Comparison of ENCODE assay signal across 17 cellular contexts in genomic region chr10:3526721-3527120, GRCh38.
DNase-seq lines count a peak whose midpoint lies in the region; ATAC-seq, FAIRE-seq and TF ChIP-seq lines count a peak whose summit lies in the region.
"Had no signal": no experiment of that assay in that cellular context is flagged by ENCODE, and none has a peak within 500 bp of the region (broad histone marks: within the 10 kb centered on the region; RNA-seq: fewer than 3 reads in every experiment).

No MANE protein-coding gene starts in this region.

- H3K36me3 ChIP-seq in small intestine (ENCODE audit: control insufficient read depth in 2 of 2, insufficient read depth in 2 of 2, low read length in 2 of 2) = no peaks in the 10 kb centered on the region
- H3K36me3 ChIP-seq: cardiac muscle cell had no signal

- H3K27me3 ChIP-seq in right cardiac atrium (ENCODE audit: control insufficient read depth, insufficient read depth) (no peaks in the 10 kb centered on the region), small intestine (ENCODE audit: control insufficient read depth in 2 of 2, insufficient read depth in 2 of 2, low read length in 2 of 2) (no peaks in the 10 kb centered on the region)
- H3K27me3 ChIP-seq: cardiac muscle cell had no signal

- TF ChIP-seq CTCF in HFFc6 (IDR thresholded peaks at IDR 0.05) = no peak

- no peak overlapping the region for H3K27ac ChIP-seq in right cardiac atrium (ENCODE audit: low read length)
- H3K27ac ChIP-seq in small intestine (ENCODE audit: low read depth in 1 of 2, low read length in 1 of 2) = no peak overlapping the region
- H3K27ac ChIP-seq: cardiac muscle cell had no signal

- 62% methylated on average over 5 of the region's 5 CpGs for WGBS in right cardiac atrium
- 66 to 92% (median 80%) methylated on average over 5 of the region's 5 CpGs for WGBS in small intestine, 3 donors

- DNase-seq in HFFc6 (peak; percentile 82), right cardiac atrium (no peak), stromal cell of bone marrow (ENCODE audit: low read depth) (peak; percentile 96), small intestine (no peak), SKM-1 treated with dmso at 0.1 percent for 144 hours (lab: John Stamatoyannopoulos, UW; ENCODE audit: unreplicated experiment) (no peak)
- DNase-seq in central memory CD8-positive, alpha-beta T cell (ENCODE audit: low spot score in 2 of 2) = no peak
- DNase-seq in activated CD8-positive, alpha-beta T cell treated with anti-CD3 and anti-CD28 coated beads, Interleukin-2, amount 10 ng/mL, durations not matched to agents 7 days and 5 days = no peak
- no peak for DNase-seq in stimulated activated CD4-positive, alpha-beta T cell treated with anti-CD3 and anti-CD28 coated beads, Interleukin-1b, Interleukin-23, amount 100 ng/mL, for 48 hours
- DNase-seq: activated CD8-positive, alpha-beta memory T cell treated with anti-CD3 and anti-CD28 coated beads, Interleukin-2, amount 50 U/mL, for 4 hours; DMS153; hippocampal formation; mucosa of descending colon; NCI-H187; OCI-M1; stimulated activated naive CD4-positive, alpha-beta T cell; T-helper 9 cell had no signal

- H3K4me3 Mint-ChIP-seq in HFFc6 = peak overlapping the region; percentile 77
- H3K4me3 Mint-ChIP-seq in central memory CD8-positive, alpha-beta T cell = no peak overlapping the region
- H3K4me3 Mint-ChIP-seq in activated CD8-positive, alpha-beta T cell treated with anti-CD3 and anti-CD28 coated beads, Interleukin-2, amount 10 ng/mL, durations not matched to agents 7 days and 5 days = no peak overlapping the region

- H3K9me3 Mint-ChIP-seq in HFFc6 = no peaks in the 10 kb centered on the region
- H3K9me3 Mint-ChIP-seq in central memory CD8-positive, alpha-beta T cell = no peaks in the 10 kb centered on the region
- no peaks in the 10 kb centered on the region for H3K9me3 Mint-ChIP-seq in activated CD8-positive, alpha-beta T cell treated with anti-CD3 and anti-CD28 coated beads, Interleukin-2, amount 10 ng/mL, durations not matched to agents 7 days and 5 days (ENCODE audit: insufficient read depth)

- CTCF ChIA-PET in activated CD8-positive, alpha-beta T cell treated with anti-CD3 and anti-CD28 coated beads, Interleukin-2, amount 10 ng/mL, durations not matched to agents 7 days and 5 days (lab: Charles Lee) = no interaction called here

- H3K27ac Mint-ChIP-seq in HFFc6 = peak overlapping the region; percentile 88
- H3K27ac Mint-ChIP-seq in central memory CD8-positive, alpha-beta T cell (ENCODE audit: low read depth) = peak overlapping the region; percentile 3
- no peak overlapping the region for H3K27ac Mint-ChIP-seq in activated CD8-positive, alpha-beta T cell treated with anti-CD3 and anti-CD28 coated beads, Interleukin-2, amount 10 ng/mL, durations not matched to agents 7 days and 5 days

- no peak for ATAC-seq in central memory CD8-positive, alpha-beta T cell (replicated peaks; ENCODE audit: extremely low read depth, poor library complexity, severe bottlenecking)
- ATAC-seq in right cardiac atrium = peak; percentile 59 to 61
- ATAC-seq in activated CD8-positive, alpha-beta T cell treated with anti-CD3 and anti-CD28 coated beads, Interleukin-2, amount 10 ng/mL, durations not matched to agents 7 days and 5 days = no peak
- ATAC-seq: mucosa of descending colon had no signal

- H3K27me3 Mint-ChIP-seq in HFFc6 (ENCODE audit: insufficient read depth) = no peaks in the 10 kb centered on the region; the same call in none of the 2 replicates
- peaks cover 36% of the 10 kb centered on the region for H3K27me3 Mint-ChIP-seq in central memory CD8-positive, alpha-beta T cell
- peaks cover 15% of the 10 kb centered on the region for H3K27me3 Mint-ChIP-seq in activated CD8-positive, alpha-beta T cell treated with anti-CD3 and anti-CD28 coated beads, Interleukin-2, amount 10 ng/mL, durations not matched to agents 7 days and 5 days (ENCODE audit: low read depth)

- no peaks in the 10 kb centered on the region for H3K9me3 ChIP-seq in right cardiac atrium (ENCODE audit: control insufficient read depth, low read length)
- no peaks in the 10 kb centered on the region for H3K9me3 ChIP-seq in small intestine (ENCODE audit: control insufficient read depth, low read depth)
- H3K9me3 ChIP-seq: mucosa of descending colon had no signal

- H3K4me1 ChIP-seq in right cardiac atrium (ENCODE audit: control insufficient read depth, insufficient read depth, low read length) (peaks cover 5% of the 10 kb centered on the region), small intestine (ENCODE audit: control insufficient read depth in 2 of 2, insufficient read depth in 1 of 2, low read depth in 1 of 2, low read length in 1 of 2) (peaks cover 2% of the 10 kb centered on the region in 2 donors)

- H3K36me3 Mint-ChIP-seq in HFFc6 (ENCODE audit: low read depth) = no peaks in the 10 kb centered on the region
- no peaks in the 10 kb centered on the region for H3K36me3 Mint-ChIP-seq in central memory CD8-positive, alpha-beta T cell (ENCODE audit: insufficient read depth)
- no peaks in the 10 kb centered on the region for H3K36me3 Mint-ChIP-seq in activated CD8-positive, alpha-beta T cell treated with anti-CD3 and anti-CD28 coated beads, Interleukin-2, amount 10 ng/mL, durations not matched to agents 7 days and 5 days (ENCODE audit: low read depth)

- intact Hi-C loops in right cardiac atrium (cut with DNase I) = no loop called here

- no peak for FAIRE-seq in small intestine (lab: Jason Lieb, UNC)

- H3K4me3 ChIP-seq in right cardiac atrium (ENCODE audit: low read length) (no peak overlapping the region), small intestine (ENCODE audit: low read depth in 1 of 2, low read length in 2 of 2) (no peak overlapping the region)
- H3K4me3 ChIP-seq: cardiac muscle cell, mucosa of descending colon had no signal

- peaks cover 78% of the 10 kb centered on the region for H3K4me1 Mint-ChIP-seq in HFFc6 (ENCODE audit: low read depth)
- no peaks in the 10 kb centered on the region for H3K4me1 Mint-ChIP-seq in central memory CD8-positive, alpha-beta T cell
- no peaks in the 10 kb centered on the region for H3K4me1 Mint-ChIP-seq in activated CD8-positive, alpha-beta T cell treated with anti-CD3 and anti-CD28 coated beads, Interleukin-2, amount 10 ng/mL, durations not matched to agents 7 days and 5 days (ENCODE audit: low read depth)

- POLR2A ChIA-PET in activated CD8-positive, alpha-beta T cell treated with anti-CD3 and anti-CD28 coated beads, Interleukin-2, amount 10 ng/mL, durations not matched to agents 7 days and 5 days (lab: Charles Lee) = interaction anchor here (0.6 kb wide), 1 partner anchor 796 kb away, joined by 3 read pairs; no protein-coding TSS in a partner anchor

Comparison
In these comparisons a context has a peak if more than half of its experiments do, and no peak if none do; other contexts are left out.
1. DNase-seq: peak in HFFc6 (single experiment) and stromal cell of bone marrow (single experiment); none in central memory CD8-positive, alpha-beta T cell (0 of 2), right cardiac atrium (0 of 3), activated CD8-positive, alpha-beta T cell treated with anti-CD3 and anti-CD28 coated beads, Interleukin-2, amount 10 ng/mL, durations not matched to agents 7 days and 5 days (single experiment), stimulated activated CD4-positive, alpha-beta T cell treated with anti-CD3 and anti-CD28 coated beads, Interleukin-1b, Interleukin-23, amount 100 ng/mL, for 48 hours (single experiment), small intestine (single experiment) and SKM-1 treated with dmso at 0.1 percent for 144 hours (single experiment).
2. ATAC-seq: peak in right cardiac atrium (2 of 2); none in central memory CD8-positive, alpha-beta T cell (single experiment) and activated CD8-positive, alpha-beta T cell treated with anti-CD3 and anti-CD28 coated beads, Interleukin-2, amount 10 ng/mL, durations not matched to agents 7 days and 5 days (single experiment).